In the genomic region with DNA sequence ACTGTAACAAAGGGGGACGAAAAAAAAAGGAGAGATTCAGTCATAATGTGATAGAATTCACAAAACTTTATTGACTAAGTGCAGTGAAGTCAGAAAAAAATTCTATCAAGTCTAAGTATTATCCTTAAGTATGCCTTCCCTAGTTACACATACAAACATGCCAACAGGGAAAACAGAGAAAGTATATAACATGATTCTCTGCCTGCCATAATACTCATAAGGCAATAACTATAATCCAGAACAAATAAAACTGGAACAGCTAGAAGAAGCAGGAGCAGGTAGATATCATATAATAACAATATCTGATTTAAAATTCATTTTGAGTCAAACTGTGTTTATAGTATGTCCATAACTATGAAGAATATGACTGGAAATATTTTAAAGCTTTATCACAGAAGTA, we compare ENCODE assay signal across 9 cellular contexts.
"Had no signal": no experiment of that assay in that cellular context is flagged by ENCODE, and none has a peak within 500 bp of the region (broad histone marks: within the 10 kb centered on the region; RNA-seq: fewer than 3 reads in every experiment).

No MANE protein-coding gene starts in this region.

- H3K4me3 ChIP-seq: GM23248, HAP-1 had no signal

- ATAC-seq: HCT116, HepG2 had no signal

- H3K9me3 ChIP-seq: HAP-1 had no signal

- H3K27me3 Mint-ChIP-seq: IgD-negative memory B cell had no signal

- H3K27ac Mint-ChIP-seq: HFFc6, IgD-negative memory B cell had no signal

- DNase-seq: GM23248, GOT3, H7, HFFc6, KG1 had no signal

- H3K4me3 Mint-ChIP-seq: HFFc6, IgD-negative memory B cell had no signal
